In the genomic region with DNA sequence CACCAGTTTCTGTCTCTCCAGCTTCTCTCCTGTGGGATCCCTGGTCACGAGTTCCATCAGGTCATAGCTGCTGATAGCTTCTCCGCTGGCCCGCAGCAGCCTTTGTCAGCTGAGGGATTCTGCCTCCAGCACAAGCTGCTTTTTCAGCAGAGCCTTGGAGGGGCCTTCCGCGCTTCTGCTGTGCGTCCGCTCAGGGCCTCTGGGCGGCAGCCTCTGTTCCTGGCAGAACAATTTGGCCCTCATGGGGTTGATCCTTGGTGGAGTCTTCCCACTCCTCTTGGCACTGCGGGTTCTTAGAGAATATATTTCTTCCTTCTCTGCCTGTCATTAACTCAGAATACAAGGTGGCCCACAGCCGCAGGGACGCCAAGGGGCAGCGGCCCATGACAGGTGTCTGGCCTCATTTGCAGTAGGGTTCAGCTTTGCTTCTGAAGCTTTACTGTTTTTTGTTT, we compare ENCODE assay signal across 10 cellular contexts.
DNase-seq lines count a peak whose midpoint lies in the region; ATAC-seq lines count a peak whose summit lies in the region.
"Had no signal": no experiment of that assay in that cellular context is flagged by ENCODE, and none has a peak within 500 bp of the region (broad histone marks: within the 10 kb centered on the region; RNA-seq: fewer than 3 reads in every experiment).

No MANE protein-coding gene starts in this region.

- H3K4me3 ChIP-seq in duodenal mucosa (ENCODE audit: low read depth in 1 of 2, low read length in 2 of 2), result no peak overlapping the region
- H3K4me3 ChIP-seq in neuronal stem cell (ENCODE audit: low read length in 2 of 2), result no peak overlapping the region
- H3K4me3 ChIP-seq: A549 had no signal

- H3K27ac Mint-ChIP-seq in memory B cell, result peak overlapping the region; percentile 65
- H3K27ac Mint-ChIP-seq: activated T-helper 1 cell treated with anti-CD3 and anti-CD28 coated beads, Interleukin-12 subunit alpha, Interleukin-12 subunit beta, Interleukin-2, Interleukin-4 antibody, amounts not matched to agents 30 ng/mL and 10 ng/mL and 1 ng/mL, durations not matched to agents 14 hours and 24 hours and 36 hours had no signal

- H3K27me3 ChIP-seq in duodenal mucosa (ENCODE audit: control insufficient read depth in 1 of 2, insufficient read depth in 2 of 2, low read length in 2 of 2), result no peaks in the 10 kb centered on the region
- H3K27me3 ChIP-seq in neuronal stem cell (ENCODE audit: control insufficient read depth in 3 of 3, insufficient read depth in 3 of 3, low read depth in 1 of 3, low read length in 3 of 3), result no peaks in the 10 kb centered on the region

- H3K36me3 ChIP-seq in duodenal mucosa (ENCODE audit: control insufficient read depth in 1 of 2, insufficient read depth in 2 of 2, low read length in 2 of 2), result peaks cover 20 to 60% of the 10 kb centered on the region in 2 donors
- H3K36me3 ChIP-seq in neuronal stem cell (replicated peaks in 1 of 2; ENCODE audit: control insufficient read depth in 2 of 2, insufficient read depth in 2 of 2, low read length in 2 of 2), result peaks cover 42 to 100% of the 10 kb centered on the region in 2 donors

- no peak overlapping the region for H3K4me2 ChIP-seq in neuronal stem cell (ENCODE audit: insufficient read depth, low read length, poor library complexity, severe bottlenecking)
- H3K4me2 ChIP-seq: A549 had no signal

- no peak overlapping the region for H3K14ac ChIP-seq in neuronal stem cell (ENCODE audit: low read length)

- no peak overlapping the region for H3K18ac ChIP-seq in neuronal stem cell (ENCODE audit: low read length)

- no peaks in the 10 kb centered on the region for H3K9me3 Mint-ChIP-seq in memory B cell
- H3K9me3 Mint-ChIP-seq: activated T-helper 1 cell treated with anti-CD3 and anti-CD28 coated beads, Interleukin-12 subunit alpha, Interleukin-12 subunit beta, Interleukin-2, Interleukin-4 antibody, amounts not matched to agents 30 ng/mL and 10 ng/mL and 1 ng/mL, durations not matched to agents 14 hours and 24 hours and 36 hours had no signal

- H3K4me1 ChIP-seq in duodenal mucosa (ENCODE audit: control insufficient read depth in 1 of 2, insufficient read depth in 2 of 2, low read length in 2 of 2) (peaks cover 5 to 6% of the 10 kb centered on the region in 2 donors), neuronal stem cell (ENCODE audit: control insufficient read depth in 2 of 2, insufficient read depth in 1 of 2, low read depth in 1 of 2, low read length in 2 of 2) (peaks cover 0 to 7% of the 10 kb centered on the region in 2 donors)

- no peak overlapping the region for H4K91ac ChIP-seq in neuronal stem cell (ENCODE audit: low read depth, low read length, poor library complexity)

- no peak overlapping the region for H2BK120ac ChIP-seq in neuronal stem cell (ENCODE audit: low read depth, low read length)

- no peak overlapping the region for H2BK5ac ChIP-seq in neuronal stem cell (ENCODE audit: low read length)

- no peak overlapping the region for H2AK5ac ChIP-seq in neuronal stem cell (ENCODE audit: low read depth, low read length)

- peaks cover 19% of the 10 kb centered on the region for H3K36me3 Mint-ChIP-seq in memory B cell

- H3K9me3 ChIP-seq in duodenal mucosa (ENCODE audit: control insufficient read depth in 1 of 2, low read length in 2 of 2), result no peaks in the 10 kb centered on the region
- H3K9me3 ChIP-seq in neuronal stem cell (replicated peaks in 1 of 2; ENCODE audit: control insufficient read depth in 2 of 2, insufficient read depth in 1 of 2, low read depth in 1 of 2, low read length in 2 of 2), result no peaks in the 10 kb centered on the region
- H3K9me3 ChIP-seq: A549 had no signal

- no CpG with 5 or more reads among the region's 12 CpGs for WGBS in neuronal stem cell (ENCODE audit: extremely low coverage in 2 of 2, insufficient read length in 2 of 2, insufficient replicate concordance in 1 of 2), 2 donors

- no peak overlapping the region for H2AFZ ChIP-seq in neuronal stem cell (ENCODE audit: low read length)

- H3K79me1 ChIP-seq in neuronal stem cell (ENCODE audit: low read depth, low read length), result peaks cover 14% of the 10 kb centered on the region

- H3K4me1 Mint-ChIP-seq in memory B cell, result peaks cover 5% of the 10 kb centered on the region

- H2BK12ac ChIP-seq in neuronal stem cell (ENCODE audit: low read length), result no peak overlapping the region

- no peak overlapping the region for H3K4ac ChIP-seq in neuronal stem cell (ENCODE audit: low read length)

- H3K4me3 Mint-ChIP-seq in memory B cell, result no peak overlapping the region
- H3K4me3 Mint-ChIP-seq: activated T-helper 1 cell treated with anti-CD3 and anti-CD28 coated beads, Interleukin-12 subunit alpha, Interleukin-12 subunit beta, Interleukin-2, Interleukin-4 antibody, amounts not matched to agents 30 ng/mL and 10 ng/mL and 1 ng/mL, durations not matched to agents 14 hours and 24 hours and 36 hours had no signal

- H3K27ac ChIP-seq in duodenal mucosa (ENCODE audit: low read depth, low read length) (peak overlapping the region; percentile 15), temporal lobe (ENCODE audit: low read depth, low read length) (peak overlapping the region; percentile 44), neuronal stem cell (replicated peaks; ENCODE audit: low read length) (no peak overlapping the region)
- H3K27ac ChIP-seq: A549 had no signal

- H4K8ac ChIP-seq in neuronal stem cell (ENCODE audit: low read depth, low read length), result no peak overlapping the region

- no peak for ATAC-seq in memory B cell (ENCODE audit: low read depth)
- ATAC-seq: A549 had no signal

- no peak overlapping the region for H2BK15ac ChIP-seq in neuronal stem cell (ENCODE audit: low read length)

- DNase-seq in NCI-H2227 (lab: John Stamatoyannopoulos, UW; ENCODE audit: unreplicated experiment) (peak; percentile 25), NCI-H2227 treated with DMSO at 0.1 percent for 48 hours (lab: John Stamatoyannopoulos, UW) (no peak), memory B cell (ENCODE audit: low spot score in 2 of 2) (no peak), NCI-H1436 treated with DMSO at 0.1 percent for 48 hours (lab: John Stamatoyannopoulos, UW) (no peak), neuronal stem cell (ENCODE audit: low spot score) (no peak), NCI-H82 (lab: John Stamatoyannopoulos, UW) (no peak)

- H3K27me3 Mint-ChIP-seq in memory B cell, result no peaks in the 10 kb centered on the region

- H3K23ac ChIP-seq in neuronal stem cell (ENCODE audit: low read depth, low read length, poor library complexity), result no peak overlapping the region

- no peak overlapping the region for H3K9ac ChIP-seq in duodenal mucosa (ENCODE audit: low read depth in 1 of 2, low read length in 2 of 2)
- H3K9ac ChIP-seq in neuronal stem cell (ENCODE audit: low read depth, low read length, poor library complexity), result no peak overlapping the region
